In genomic region chr9:95684516-95684915, GRCh38 we compare ENCODE assay signal across 8 cellular contexts.
"Had no signal": no experiment of that assay in that cellular context is flagged by ENCODE, and none has a peak within 500 bp of the region (broad histone marks: within the 10 kb centered on the region; RNA-seq: fewer than 3 reads in every experiment).

No MANE protein-coding gene starts in this region.

- H3K4me3 ChIP-seq: GM23338, K562 had no signal

- H2AFZ ChIP-seq: GM23338 had no signal

- DNase-seq: H9, HCEC 1CT, IMR-90, KG1 had no signal

- ATAC-seq: GM23338, K562 had no signal

- H3K4me2 ChIP-seq: GM23338 had no signal

- FAIRE-seq: H54, HTR-8/SVneo, K562 had no signal
